In the genomic region with DNA sequence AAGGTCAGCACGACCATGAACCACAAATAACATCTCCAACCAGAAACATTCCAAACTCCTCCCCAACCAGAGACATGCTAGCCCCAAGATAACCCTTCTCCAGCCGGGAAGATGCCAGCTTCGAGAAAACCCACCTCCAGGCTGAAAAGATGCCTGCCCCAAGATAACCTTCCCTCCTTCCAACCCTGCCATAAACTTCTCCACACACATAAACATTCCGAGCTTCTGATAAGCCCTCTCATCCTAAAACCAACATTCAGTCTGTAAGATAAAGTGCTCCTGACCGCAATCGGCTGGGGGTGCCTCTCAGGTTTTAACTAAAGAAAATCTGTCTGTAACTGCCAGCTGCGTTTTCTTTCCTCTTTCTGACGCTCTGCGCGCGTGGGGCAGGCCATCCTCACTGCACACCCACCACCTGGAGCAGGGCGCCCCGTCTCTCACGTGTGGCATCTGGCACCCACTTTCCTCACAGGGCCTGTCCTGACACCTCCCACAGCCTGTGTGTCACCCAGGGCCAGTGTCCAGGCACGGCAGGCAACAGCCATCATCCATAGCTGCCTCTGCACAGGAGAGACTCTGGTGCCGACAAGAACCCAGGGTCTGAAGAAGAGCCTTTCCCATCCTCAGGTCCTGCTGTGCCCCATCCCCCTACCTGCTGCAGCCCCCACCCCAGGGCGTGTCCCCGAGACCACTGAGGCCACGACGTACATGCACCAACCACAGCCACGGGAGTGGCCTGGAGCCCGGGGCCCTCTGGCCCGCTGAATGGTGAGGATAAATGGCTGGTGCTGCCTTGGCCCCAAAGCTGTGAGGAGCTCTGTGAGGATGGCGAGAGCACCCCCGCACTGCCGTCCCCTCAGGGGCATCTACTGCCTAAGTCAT, we compare ENCODE assay signal across 1 cellular context.
A peak's percentile ranks its signal among the peaks of the same experiment; 100 is the strongest.
TF ChIP-seq lines count a peak whose summit lies in the region.

No MANE protein-coding gene starts in this region.

TF ChIP-seq in K562, 482 proteins besides CTCF, POLR2A, EP300 and RAD21 (continued from another document and continues in another):
- TF ChIP-seq, protein P1, sequence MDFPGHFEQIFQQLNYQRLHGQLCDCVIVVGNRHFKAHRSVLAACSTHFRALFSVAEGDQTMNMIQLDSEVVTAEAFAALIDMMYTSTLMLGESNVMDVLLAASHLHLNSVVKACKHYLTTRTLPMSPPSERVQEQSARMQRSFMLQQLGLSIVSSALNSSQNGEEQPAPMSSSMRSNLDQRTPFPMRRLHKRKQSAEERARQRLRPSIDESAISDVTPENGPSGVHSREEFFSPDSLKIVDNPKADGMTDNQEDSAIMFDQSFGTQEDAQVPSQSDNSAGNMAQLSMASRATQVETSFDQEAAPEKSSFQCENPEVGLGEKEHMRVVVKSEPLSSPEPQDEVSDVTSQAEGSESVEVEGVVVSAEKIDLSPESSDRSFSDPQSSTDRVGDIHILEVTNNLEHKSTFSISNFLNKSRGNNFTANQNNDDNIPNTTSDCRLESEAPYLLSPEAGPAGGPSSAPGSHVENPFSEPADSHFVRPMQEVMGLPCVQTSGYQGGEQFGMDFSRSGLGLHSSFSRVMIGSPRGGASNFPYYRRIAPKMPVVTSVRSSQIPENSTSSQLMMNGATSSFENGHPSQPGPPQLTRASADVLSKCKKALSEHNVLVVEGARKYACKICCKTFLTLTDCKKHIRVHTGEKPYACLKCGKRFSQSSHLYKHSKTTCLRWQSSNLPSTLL (IDR thresholded peaks at IDR 0.05), result no peak
- TF ChIP-seq ZNF551 (CRISPR knock-in tag; IDR thresholded peaks at IDR 0.05), result no peak
- TF ChIP-seq STAT5B (CRISPR knock-in tag; IDR thresholded peaks at IDR 0.05), result no peak
- TF ChIP-seq JUND (IDR thresholded peaks at IDR 0.05; ENCODE audit: borderline replicate concordance, low read depth, low read length), result peak; percentile 26; the same call in 1 of the 2 replicates
- TF ChIP-seq JUND (tag; IDR thresholded peaks at IDR 0.05; ENCODE audit: borderline replicate concordance, low read depth, low read length), result no peak; the same call in 2 of the 3 replicates
- TF ChIP-seq ZC3H8 (IDR thresholded peaks at IDR 0.05), result no peak
- no peak for TF ChIP-seq ZNF140 (CRISPR knock-in tag; IDR thresholded peaks at IDR 0.05)
- TF ChIP-seq BMI1 (IDR thresholded peaks at IDR 0.05; ENCODE audit: low read length), result no peak
- no peak for TF ChIP-seq ZNF124 (CRISPR knock-in tag; IDR thresholded peaks at IDR 0.05)
- no peak for TF ChIP-seq CREBBP (IDR thresholded peaks at IDR 0.05; ENCODE audit: low read depth, low read length)
- TF ChIP-seq PHF20 (IDR thresholded peaks at IDR 0.05; ENCODE audit: partially characterized antibody), result no peak
- TF ChIP-seq, protein P2, sequence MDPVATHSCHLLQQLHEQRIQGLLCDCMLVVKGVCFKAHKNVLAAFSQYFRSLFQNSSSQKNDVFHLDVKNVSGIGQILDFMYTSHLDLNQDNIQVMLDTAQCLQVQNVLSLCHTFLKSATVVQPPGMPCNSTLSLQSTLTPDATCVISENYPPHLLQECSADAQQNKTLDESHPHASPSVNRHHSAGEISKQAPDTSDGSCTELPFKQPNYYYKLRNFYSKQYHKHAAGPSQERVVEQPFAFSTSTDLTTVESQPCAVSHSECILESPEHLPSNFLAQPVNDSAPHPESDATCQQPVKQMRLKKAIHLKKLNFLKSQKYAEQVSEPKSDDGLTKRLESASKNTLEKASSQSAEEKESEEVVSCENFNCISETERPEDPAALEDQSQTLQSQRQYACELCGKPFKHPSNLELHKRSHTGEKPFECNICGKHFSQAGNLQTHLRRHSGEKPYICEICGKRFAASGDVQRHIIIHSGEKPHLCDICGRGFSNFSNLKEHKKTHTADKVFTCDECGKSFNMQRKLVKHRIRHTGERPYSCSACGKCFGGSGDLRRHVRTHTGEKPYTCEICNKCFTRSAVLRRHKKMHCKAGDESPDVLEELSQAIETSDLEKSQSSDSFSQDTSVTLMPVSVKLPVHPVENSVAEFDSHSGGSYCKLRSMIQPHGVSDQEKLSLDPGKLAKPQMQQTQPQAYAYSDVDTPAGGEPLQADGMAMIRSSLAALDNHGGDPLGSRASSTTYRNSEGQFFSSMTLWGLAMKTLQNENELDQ (CRISPR knock-in tag; IDR thresholded peaks at IDR 0.05; ENCODE audit: borderline replicate concordance), result no peak
- no peak for TF ChIP-seq ZNF431 (CRISPR knock-in tag; IDR thresholded peaks at IDR 0.05)
- TF ChIP-seq ZNF184 (CRISPR knock-in tag; IDR thresholded peaks at IDR 0.05), result no peak
- no peak for TF ChIP-seq ZKSCAN8 (CRISPR knock-in tag; IDR thresholded peaks at IDR 0.05)
- TF ChIP-seq ZNF3 (CRISPR knock-in tag; IDR thresholded peaks at IDR 0.05), result no peak
- TF ChIP-seq NFIC (IDR thresholded peaks at IDR 0.05), result peak; percentile 32; the same call in 1 of the 2 replicates
- 0 out of 2 replicates have a peak, but pooled peaks have one; percentile 45 for TF ChIP-seq L3MBTL2 (IDR thresholded peaks at IDR 0.05)
- TF ChIP-seq POLR2AphosphoS2 (IDR thresholded peaks at IDR 0.05; ENCODE audit: low read length), result no peak
- TF ChIP-seq RBM25 (IDR thresholded peaks at IDR 0.05; ENCODE audit: low read depth, low read length, severe bottlenecking), result no peak
- TF ChIP-seq MECOM (CRISPR knock-in tag; IDR thresholded peaks at IDR 0.05), result no peak
- no peak for TF ChIP-seq MYC (IDR thresholded peaks at IDR 0.05; ENCODE audit: low read depth, low read length)
- TF ChIP-seq MYC (CRISPR knock-in tag; IDR thresholded peaks at IDR 0.05; ENCODE audit: borderline replicate concordance, low read depth), result no peak
- no peak for TF ChIP-seq HDAC3 (IDR thresholded peaks at IDR 0.05; ENCODE audit: borderline replicate concordance, partially characterized antibody)
- TF ChIP-seq MYBL2 (IDR thresholded peaks at IDR 0.05; ENCODE audit: low read depth), result no peak
- TF ChIP-seq MYBL2 (CRISPR knock-in tag; IDR thresholded peaks at IDR 0.05; ENCODE audit: borderline replicate concordance), result no peak
- no peak for TF ChIP-seq SLC30A9 (CRISPR knock-in tag; IDR thresholded peaks at IDR 0.05)
- no peak for TF ChIP-seq ZNF644 (tag; IDR thresholded peaks at IDR 0.05; ENCODE audit: low read depth)
- TF ChIP-seq ATF1 (CRISPR knock-in tag; IDR thresholded peaks at IDR 0.05), result no peak
- TF ChIP-seq ATF1 (tag; IDR thresholded peaks at IDR 0.05), result 0 out of 2 replicates have a peak, but pooled peaks have one; percentile 28
- no peak for TF ChIP-seq GATAD2B (IDR thresholded peaks at IDR 0.05; ENCODE audit: borderline replicate concordance)
- TF ChIP-seq ZNF445 (CRISPR knock-in tag; IDR thresholded peaks at IDR 0.05; ENCODE audit: low read depth), result no peak
- no peak for TF ChIP-seq SP1 (CRISPR knock-in tag; IDR thresholded peaks at IDR 0.05)
- TF ChIP-seq RBM14 (IDR thresholded peaks at IDR 0.05; ENCODE audit: borderline replicate concordance, insufficient read depth, low read depth, low read length), result no peak
- TF ChIP-seq TCF3 (CRISPR knock-in tag; IDR thresholded peaks at IDR 0.05), result peak; percentile 78
- TF ChIP-seq NCOA6 (IDR thresholded peaks at IDR 0.05), result no peak
- TF ChIP-seq CXXC5 (CRISPR knock-in tag; IDR thresholded peaks at IDR 0.05), result peak; percentile 23
- TF ChIP-seq HDAC2 (IDR thresholded peaks at IDR 0.05), result peak; percentile 93
- TF ChIP-seq, protein P3, sequence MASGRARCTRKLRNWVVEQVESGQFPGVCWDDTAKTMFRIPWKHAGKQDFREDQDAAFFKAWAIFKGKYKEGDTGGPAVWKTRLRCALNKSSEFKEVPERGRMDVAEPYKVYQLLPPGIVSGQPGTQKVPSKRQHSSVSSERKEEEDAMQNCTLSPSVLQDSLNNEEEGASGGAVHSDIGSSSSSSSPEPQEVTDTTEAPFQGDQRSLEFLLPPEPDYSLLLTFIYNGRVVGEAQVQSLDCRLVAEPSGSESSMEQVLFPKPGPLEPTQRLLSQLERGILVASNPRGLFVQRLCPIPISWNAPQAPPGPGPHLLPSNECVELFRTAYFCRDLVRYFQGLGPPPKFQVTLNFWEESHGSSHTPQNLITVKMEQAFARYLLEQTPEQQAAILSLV (tag; IDR thresholded peaks at IDR 0.05), result no peak
- no peak for TF ChIP-seq DIDO1 (tag; IDR thresholded peaks at IDR 0.05; ENCODE audit: low read depth)
- TF ChIP-seq, protein P4, sequence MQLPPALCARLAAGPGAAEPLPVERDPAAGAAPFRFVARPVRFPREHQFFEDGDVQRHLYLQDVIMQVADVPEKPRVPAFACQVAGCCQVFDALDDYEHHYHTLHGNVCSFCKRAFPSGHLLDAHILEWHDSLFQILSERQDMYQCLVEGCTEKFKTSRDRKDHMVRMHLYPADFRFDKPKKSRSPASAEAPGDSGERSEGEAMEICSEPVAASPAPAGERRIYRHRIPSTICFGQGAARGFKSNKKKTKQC (CRISPR knock-in tag; IDR thresholded peaks at IDR 0.05), result no peak
- no peak for TF ChIP-seq MTF1 (CRISPR knock-in tag; IDR thresholded peaks at IDR 0.05; ENCODE audit: borderline replicate concordance)
- TF ChIP-seq CCNT2 (IDR thresholded peaks at IDR 0.05; ENCODE audit: borderline replicate concordance, extremely low read depth, insufficient read length, low read depth, low read length), result peak; percentile 15
- TF ChIP-seq, protein P5, sequence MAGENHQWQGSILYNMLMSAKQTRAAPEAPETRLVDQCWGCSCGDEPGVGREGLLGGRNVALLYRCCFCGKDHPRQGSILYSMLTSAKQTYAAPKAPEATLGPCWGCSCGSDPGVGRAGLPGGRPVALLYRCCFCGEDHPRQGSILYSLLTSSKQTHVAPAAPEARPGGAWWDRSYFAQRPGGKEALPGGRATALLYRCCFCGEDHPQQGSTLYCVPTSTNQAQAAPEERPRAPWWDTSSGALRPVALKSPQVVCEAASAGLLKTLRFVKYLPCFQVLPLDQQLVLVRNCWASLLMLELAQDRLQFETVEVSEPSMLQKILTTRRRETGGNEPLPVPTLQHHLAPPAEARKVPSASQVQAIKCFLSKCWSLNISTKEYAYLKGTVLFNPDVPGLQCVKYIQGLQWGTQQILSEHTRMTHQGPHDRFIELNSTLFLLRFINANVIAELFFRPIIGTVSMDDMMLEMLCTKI (IDR thresholded peaks at IDR 0.05; ENCODE audit: partially characterized antibody), result no peak
- no peak for TF ChIP-seq SRF (CRISPR knock-in tag; IDR thresholded peaks at IDR 0.05)
- TF ChIP-seq RBM39 (optimal IDR thresholded peaks at IDR 0.05; ENCODE audit: low read depth, low read length), result no peak
- no peak for TF ChIP-seq ZZZ3 (IDR thresholded peaks at IDR 0.05)
- TF ChIP-seq NFXL1 (CRISPR knock-in tag; IDR thresholded peaks at IDR 0.05), result no peak
- TF ChIP-seq BRCA1 (IDR thresholded peaks at IDR 0.05), result no peak
- TF ChIP-seq BRCA1 (CRISPR knock-in tag; IDR thresholded peaks at IDR 0.05), result no peak
- TF ChIP-seq SNIP1 (IDR thresholded peaks at IDR 0.05; ENCODE audit: low read depth), result no peak
- TF ChIP-seq, protein P6, sequence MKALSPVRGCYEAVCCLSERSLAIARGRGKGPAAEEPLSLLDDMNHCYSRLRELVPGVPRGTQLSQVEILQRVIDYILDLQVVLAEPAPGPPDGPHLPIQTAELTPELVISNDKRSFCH (CRISPR knock-in tag; IDR thresholded peaks at IDR 0.05), result no peak
- TF ChIP-seq, protein P6 (tag; IDR thresholded peaks at IDR 0.05), result 0 out of 2 replicates have a peak, but pooled peaks have one; percentile 36
- TF ChIP-seq, protein P7, sequence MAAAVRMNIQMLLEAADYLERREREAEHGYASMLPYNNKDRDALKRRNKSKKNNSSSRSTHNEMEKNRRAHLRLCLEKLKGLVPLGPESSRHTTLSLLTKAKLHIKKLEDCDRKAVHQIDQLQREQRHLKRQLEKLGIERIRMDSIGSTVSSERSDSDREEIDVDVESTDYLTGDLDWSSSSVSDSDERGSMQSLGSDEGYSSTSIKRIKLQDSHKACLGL (CRISPR knock-in tag; IDR thresholded peaks at IDR 0.05; ENCODE audit: borderline replicate concordance, poor library complexity, severe bottlenecking), result no peak
- TF ChIP-seq TAF7 (tag; IDR thresholded peaks at IDR 0.05), result no peak
- no peak for TF ChIP-seq U2AF2 (optimal IDR thresholded peaks at IDR 0.05; ENCODE audit: low read depth, low read length)
- TF ChIP-seq, protein P8, sequence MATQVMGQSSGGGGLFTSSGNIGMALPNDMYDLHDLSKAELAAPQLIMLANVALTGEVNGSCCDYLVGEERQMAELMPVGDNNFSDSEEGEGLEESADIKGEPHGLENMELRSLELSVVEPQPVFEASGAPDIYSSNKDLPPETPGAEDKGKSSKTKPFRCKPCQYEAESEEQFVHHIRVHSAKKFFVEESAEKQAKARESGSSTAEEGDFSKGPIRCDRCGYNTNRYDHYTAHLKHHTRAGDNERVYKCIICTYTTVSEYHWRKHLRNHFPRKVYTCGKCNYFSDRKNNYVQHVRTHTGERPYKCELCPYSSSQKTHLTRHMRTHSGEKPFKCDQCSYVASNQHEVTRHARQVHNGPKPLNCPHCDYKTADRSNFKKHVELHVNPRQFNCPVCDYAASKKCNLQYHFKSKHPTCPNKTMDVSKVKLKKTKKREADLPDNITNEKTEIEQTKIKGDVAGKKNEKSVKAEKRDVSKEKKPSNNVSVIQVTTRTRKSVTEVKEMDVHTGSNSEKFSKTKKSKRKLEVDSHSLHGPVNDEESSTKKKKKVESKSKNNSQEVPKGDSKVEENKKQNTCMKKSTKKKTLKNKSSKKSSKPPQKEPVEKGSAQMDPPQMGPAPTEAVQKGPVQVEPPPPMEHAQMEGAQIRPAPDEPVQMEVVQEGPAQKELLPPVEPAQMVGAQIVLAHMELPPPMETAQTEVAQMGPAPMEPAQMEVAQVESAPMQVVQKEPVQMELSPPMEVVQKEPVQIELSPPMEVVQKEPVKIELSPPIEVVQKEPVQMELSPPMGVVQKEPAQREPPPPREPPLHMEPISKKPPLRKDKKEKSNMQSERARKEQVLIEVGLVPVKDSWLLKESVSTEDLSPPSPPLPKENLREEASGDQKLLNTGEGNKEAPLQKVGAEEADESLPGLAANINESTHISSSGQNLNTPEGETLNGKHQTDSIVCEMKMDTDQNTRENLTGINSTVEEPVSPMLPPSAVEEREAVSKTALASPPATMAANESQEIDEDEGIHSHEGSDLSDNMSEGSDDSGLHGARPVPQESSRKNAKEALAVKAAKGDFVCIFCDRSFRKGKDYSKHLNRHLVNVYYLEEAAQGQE (CRISPR knock-in tag; IDR thresholded peaks at IDR 0.05; ENCODE audit: low read depth), result no peak
- TF ChIP-seq, protein P9, sequence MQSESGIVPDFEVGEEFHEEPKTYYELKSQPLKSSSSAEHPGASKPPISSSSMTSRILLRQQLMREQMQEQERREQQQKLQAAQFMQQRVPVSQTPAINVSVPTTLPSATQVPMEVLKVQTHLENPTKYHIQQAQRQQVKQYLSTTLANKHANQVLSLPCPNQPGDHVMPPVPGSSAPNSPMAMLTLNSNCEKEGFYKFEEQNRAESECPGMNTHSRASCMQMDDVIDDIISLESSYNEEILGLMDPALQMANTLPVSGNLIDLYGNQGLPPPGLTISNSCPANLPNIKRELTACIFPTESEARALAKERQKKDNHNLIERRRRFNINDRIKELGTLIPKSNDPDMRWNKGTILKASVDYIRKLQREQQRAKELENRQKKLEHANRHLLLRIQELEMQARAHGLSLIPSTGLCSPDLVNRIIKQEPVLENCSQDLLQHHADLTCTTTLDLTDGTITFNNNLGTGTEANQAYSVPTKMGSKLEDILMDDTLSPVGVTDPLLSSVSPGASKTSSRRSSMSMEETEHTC (IDR thresholded peaks at IDR 0.05), result no peak
- no peak for TF ChIP-seq LARP7 (IDR thresholded peaks at IDR 0.05)
- no peak for TF ChIP-seq TSC22D4 (tag; IDR thresholded peaks at IDR 0.05)
- no peak for TF ChIP-seq SIX5 (IDR thresholded peaks at IDR 0.05; ENCODE audit: borderline replicate concordance in 1 of 2, insufficient read depth in 1 of 2, low read depth in 1 of 2, low read length in 2 of 2)
- TF ChIP-seq ZNF212 (CRISPR knock-in tag; IDR thresholded peaks at IDR 0.05), result no peak
- TF ChIP-seq RBM15 (IDR thresholded peaks at IDR 0.05; ENCODE audit: insufficient read depth, low read length), result no peak
